ENCODE assay signal across 25 cellular contexts in genomic region chr4:99651811-99652545, GRCh38. TPM values are rescaled to one million over a fixed set of nuclear protein-coding genes. Genes with fewer than 3 reads are reported as not detected.
"Had no signal": no experiment of that assay in that cellular context is flagged by ENCODE, and none has a peak within 500 bp of the region (broad histone marks: within the 10 kb centered on the region; RNA-seq: fewer than 3 reads in every experiment).

No MANE protein-coding gene starts in this region.

- H3K27ac Mint-ChIP-seq: activated naive CD4-positive, alpha-beta T cell treated with anti-CD3 and anti-CD28 coated beads, Interleukin-2, amount 50 U/mL, for 72 hours; activated T-cell treated with anti-CD3 and anti-CD28 coated beads, Interleukin-2, amount 50 U/mL, for 72 hours; dendritic cell treated with granulocyte-macrophage colony-stimulating factor and Interleukin-4, amounts not matched to agents 40 ng/mL and 50 ng/mL, for 4 days; natural killer cell; progenitor cell of endocrine pancreas; stimulated activated naive CD8-positive, alpha-beta T cell treated with anti-CD3 and anti-CD28 coated beads, Interleukin-15, amount 100 ng/mL, for 72 hours had no signal

- H3K4me3 Mint-ChIP-seq: activated T-cell treated with anti-CD3 and anti-CD28 coated beads, Interleukin-2, amount 50 U/mL, for 72 hours; dendritic cell treated with granulocyte-macrophage colony-stimulating factor and Interleukin-4, amounts not matched to agents 40 ng/mL and 50 ng/mL, for 4 days; natural killer cell; stimulated activated naive CD8-positive, alpha-beta T cell treated with anti-CD3 and anti-CD28 coated beads, Interleukin-15, amount 100 ng/mL, for 72 hours had no signal

- H3K4me1 Mint-ChIP-seq: natural killer cell; stimulated activated naive CD8-positive, alpha-beta T cell treated with anti-CD3 and anti-CD28 coated beads, Interleukin-15, amount 100 ng/mL, for 72 hours had no signal

- H3K4me3 ChIP-seq: adrenal gland, gastroesophageal sphincter, heart left ventricle, right atrium auricular region, upper lobe of left lung had no signal

- H3K36me3 ChIP-seq: adrenal gland, gastroesophageal sphincter, heart left ventricle, upper lobe of left lung, WERI-Rb-1 had no signal

- ATAC-seq: activated naive CD4-positive, alpha-beta T cell treated with anti-CD3 and anti-CD28 coated beads, Interleukin-2, amount 50 U/mL, for 72 hours; activated T-cell treated with anti-CD3 and anti-CD28 coated beads, Interleukin-2, amount 50 U/mL, for 72 hours; esophagus mucosa; gastroesophageal sphincter; heart left ventricle; natural killer cell; stimulated activated naive CD8-positive, alpha-beta T cell treated with anti-CD3 and anti-CD28 coated beads, Interleukin-15, amount 100 ng/mL, for 72 hours had no signal

- H3K9me3 ChIP-seq: adrenal gland, gastroesophageal sphincter, heart left ventricle, right atrium auricular region, upper lobe of left lung had no signal

- H3K27me3 ChIP-seq: adrenal gland, gastroesophageal sphincter, heart left ventricle, right atrium auricular region, upper lobe of left lung had no signal

- H3K36me3 Mint-ChIP-seq: activated naive CD4-positive, alpha-beta T cell treated with anti-CD3 and anti-CD28 coated beads, Interleukin-2, amount 50 U/mL, for 72 hours; natural killer cell had no signal

- H3K9me3 Mint-ChIP-seq: activated naive CD4-positive, alpha-beta T cell treated with anti-CD3 and anti-CD28 coated beads, Interleukin-2, amount 50 U/mL, for 72 hours; activated T-cell treated with anti-CD3 and anti-CD28 coated beads, Interleukin-2, amount 50 U/mL, for 72 hours; natural killer cell; stimulated activated naive CD8-positive, alpha-beta T cell treated with anti-CD3 and anti-CD28 coated beads, Interleukin-15, amount 100 ng/mL, for 72 hours had no signal

- DNase-seq: activated CD4-positive, alpha-beta T cell treated with anti-CD3 and anti-CD28 coated beads, Interleukin-2, amount 50 U/mL, for 4 hours; activated effector memory CD4-positive, alpha-beta T cell treated with anti-CD3 and anti-CD28 coated beads, Interleukin-2, amount 50 U/mL, for 16 hours; activated T-cell treated with anti-CD3 and anti-CD28 coated beads, Interleukin-2, amount 50 U/mL, for 72 hours; adrenal gland; effector CD8-positive, alpha-beta T cell; kidney glomerular epithelial cell; mesendoderm; natural killer cell; small intestine; stimulated activated CD4-positive, alpha-beta T cell treated with anti-CD3 and anti-CD28 coated beads, Interleukin-15, amount 100 ng/mL, for 24 hours; stimulated activated CD4-positive, alpha-beta T cell treated with anti-CD3 and anti-CD28 coated beads, Interleukin-2, amount 100 ng/mL, for 48 hours; stimulated activated naive CD8-positive, alpha-beta T cell treated with anti-CD3 and anti-CD28 coated beads, Interleukin-15, amount 100 ng/mL, for 72 hours; WERI-Rb-1 had no signal

- H3K27ac ChIP-seq: adrenal gland, gastroesophageal sphincter, heart left ventricle, right atrium auricular region, upper lobe of left lung, WERI-Rb-1 had no signal

- H3K27me3 Mint-ChIP-seq: dendritic cell treated with granulocyte-macrophage colony-stimulating factor and Interleukin-4, amounts not matched to agents 40 ng/mL and 50 ng/mL, for 4 days; progenitor cell of endocrine pancreas had no signal

RNA-seq across cellular contexts. Expression of gene C4orf54, which starts 5.7 kb away (rescaled TPM):
- total RNA-seq: activated CD8-positive, alpha-beta memory T cell treated with anti-CD3 and anti-CD28 coated beads for 36 hours; activated naive CD4-positive, alpha-beta T cell treated with anti-CD3 and anti-CD28 coated beads, Interleukin-2, amount 50 U/mL, for 72 hours; activated T-cell treated with anti-CD3 and anti-CD28 coated beads, Interleukin-2, amount 50 U/mL, for 72 hours; cerebellum; esophagus mucosa; natural killer cell; omental fat pad; progenitor cell of endocrine pancreas; T-helper 2 cell treated with Interferon-gamma antibody and Interleukin-4, amounts not matched to agents 100 ng/mL and 5 ng/mL, for 36 hours had no signal
